In genomic region chr16:53412549-53412948, GRCh38 we compare ENCODE assay signal across 21 cellular contexts. TPM values are rescaled to one million over a fixed set of nuclear protein-coding genes. Genes with fewer than 3 reads are reported as not detected.
DNase-seq lines count a peak whose midpoint lies in the region; ATAC-seq, FAIRE-seq and TF ChIP-seq lines count a peak whose summit lies in the region.
"Had no signal": no experiment of that assay in that cellular context is flagged by ENCODE, and none has a peak within 500 bp of the region (broad histone marks: within the 10 kb centered on the region; RNA-seq: fewer than 3 reads in every experiment).

No MANE protein-coding gene starts in this region.

- H3K9ac ChIP-seq in kidney (ENCODE audit: low read length in 2 of 2), result no peak overlapping the region
- H3K9ac ChIP-seq: BLaER1 treated with 17β-estradiol and CSF1 and Interleukin-3, amounts not matched to agents 10 nM and 100 nM had no signal

- no peaks in the 10 kb centered on the region for H3K27me3 ChIP-seq in upper lobe of right lung
- H3K27me3 ChIP-seq: BLaER1 treated with 17β-estradiol and CSF1 and Interleukin-3, amounts not matched to agents 10 nM and 100 nM had no signal

- no peak for FAIRE-seq in kidney (lab: Jason Lieb, UNC)
- FAIRE-seq: A204.1, D721Med, G401.6, GM12891, GM19239 had no signal

- H3K4me3 ChIP-seq in kidney (ENCODE audit: low read length in 2 of 2) (no peak overlapping the region), upper lobe of right lung (no peak overlapping the region)
- H3K4me3 ChIP-seq: BLaER1 treated with 17β-estradiol and CSF1 and Interleukin-3, amounts not matched to agents 10 nM and 100 nM had no signal

- intact Hi-C loops in kidney (cut with DNase I), result no loop called here
- intact Hi-C loops in posterior vena cava (cut with DNase I), result no loop called here
- intact Hi-C loops in upper lobe of right lung (cut with DNase I), result no loop called here

- TF ChIP-seq CTCF in kidney (IDR thresholded peaks at IDR 0.05; ENCODE audit: borderline replicate concordance, extremely low read depth, insufficient read depth) (no peak), upper lobe of right lung (IDR thresholded peaks at IDR 0.05) (no peak)

- no peak overlapping the region for H3K27ac ChIP-seq in kidney (ENCODE audit: low read depth in 2 of 2, low read length in 2 of 2)
- no peak overlapping the region for H3K27ac ChIP-seq in upper lobe of right lung
- H3K27ac ChIP-seq: BLaER1 treated with 17β-estradiol and CSF1 and Interleukin-3, amounts not matched to agents 10 nM and 100 nM; C4-2B had no signal

- no peaks in the 10 kb centered on the region for H3K4me1 ChIP-seq in kidney (ENCODE audit: control insufficient read depth in 1 of 2, insufficient read depth in 1 of 2, low read depth in 1 of 2, low read length in 2 of 2)
- H3K4me1 ChIP-seq in upper lobe of right lung, result no peaks in the 10 kb centered on the region
- H3K4me1 ChIP-seq: Caco-2 had no signal

- H3K36me3 ChIP-seq in kidney (ENCODE audit: control insufficient read depth in 1 of 2, insufficient read depth in 2 of 2, low read length in 2 of 2) (no peaks in the 10 kb centered on the region), upper lobe of right lung (no peaks in the 10 kb centered on the region)
- H3K36me3 ChIP-seq: BLaER1 treated with 17β-estradiol and CSF1 and Interleukin-3, amounts not matched to agents 10 nM and 100 nM had no signal

- no peaks in the 10 kb centered on the region for H3K9me3 ChIP-seq in kidney (ENCODE audit: control insufficient read depth in 1 of 2, low read length in 2 of 2)
- H3K9me3 ChIP-seq in upper lobe of right lung, result no peaks in the 10 kb centered on the region
- H3K9me3 ChIP-seq: Caco-2 had no signal

- DNase-seq in kidney (peak; percentile 67), posterior vena cava (ENCODE audit: low spot score) (peak; percentile 71), upper lobe of right lung (no peak), medulla oblongata (ENCODE audit: extremely low spot score) (no peak)
- DNase-seq: 8988T; ACHN; AML-193; Caco-2; Calu3; CD4-positive, alpha-beta T cell; CD8-positive, alpha-beta T cell; DMS79 treated with DMSO at 0.1 percent for 48 hours; GF-D8 had no signal

- ATAC-seq in upper lobe of right lung, result peak; percentile 12
- ATAC-seq in HG02571 (IDR thresholded peaks at IDR 0.05; ENCODE audit: unreplicated experiment), result no peak
- ATAC-seq: CD8-positive, alpha-beta T cell had no signal

RNA-seq across cellular contexts. Expression of gene RBL2, which starts 21.7 kb away (rescaled TPM):
- total RNA-seq in kidney, result 67.9 TPM
- polyA plus RNA-seq in kidney (ENCODE audit: insufficient read depth, low read depth, low replicate concordance), result 22.7 TPM
- 10 to 100 TPM; 52.7 to 54.9 TPM for total RNA-seq in posterior vena cava
- 97.9 TPM for total RNA-seq in upper lobe of right lung

Comparison
In these comparisons a context has a peak if more than half of its experiments do, and no peak if none do; other contexts are left out.
1. DNase-seq: peak in kidney (single experiment) and posterior vena cava (single experiment); none in upper lobe of right lung (single experiment) and medulla oblongata (single experiment).